In the genomic region with DNA sequence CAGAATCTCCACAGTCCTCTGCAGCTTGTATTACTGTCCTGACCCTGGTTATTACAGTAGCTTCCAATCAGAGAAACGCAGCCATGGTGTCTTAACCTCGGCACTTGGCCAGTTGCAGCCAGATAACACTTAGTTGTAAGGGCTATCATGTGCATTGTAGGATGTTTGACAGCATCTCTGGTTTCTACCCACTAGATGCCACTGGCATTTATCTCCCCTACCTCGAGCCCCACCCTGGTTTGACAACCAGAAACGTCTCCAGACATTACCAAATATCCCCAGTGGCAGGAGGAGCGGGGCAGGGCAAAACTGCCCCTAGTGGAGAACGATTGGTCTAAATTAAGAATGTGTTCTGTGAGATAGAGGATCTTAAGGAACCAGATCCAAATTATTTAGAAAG, we compare ENCODE assay signal across 14 cellular contexts. TPM values are rescaled to one million over a fixed set of nuclear protein-coding genes. Genes with fewer than 3 reads are reported as not detected.
DNase-seq lines count a peak whose midpoint lies in the region; ATAC-seq and TF ChIP-seq lines count a peak whose summit lies in the region.
"Had no signal": no experiment of that assay in that cellular context is flagged by ENCODE, and none has a peak within 500 bp of the region (broad histone marks: within the 10 kb centered on the region; RNA-seq: fewer than 3 reads in every experiment).

No MANE protein-coding gene starts in this region.

- TF ChIP-seq CTCF in GM06990 (IDR thresholded peaks at IDR 0.05; ENCODE audit: insufficient read depth, low read length, poor library complexity, severe bottlenecking): peak; percentile 33
- no peak for TF ChIP-seq CTCF in breast epithelium (IDR thresholded peaks at IDR 0.05)
- TF ChIP-seq CTCF in mesothelial cell of epicardium (IDR thresholded peaks at IDR 0.05; ENCODE audit: unreplicated experiment): no peak

- H3K27ac ChIP-seq in breast epithelium: peak overlapping the region; percentile 72 to 84

- H3K27me3 ChIP-seq in GM06990 (replicated peaks; ENCODE audit: control insufficient read depth, insufficient read depth, low read length): no peaks in the 10 kb centered on the region
- no peaks in the 10 kb centered on the region for H3K27me3 ChIP-seq in breast epithelium

- H3K4me3 Mint-ChIP-seq in mesothelial cell of epicardium: no peak overlapping the region
- H3K4me3 Mint-ChIP-seq: brain had no signal

- H3K4me1 ChIP-seq in breast epithelium: peaks cover 0 to 21% of the 10 kb centered on the region in 2 donors

- no peaks in the 10 kb centered on the region for H3K9me3 Mint-ChIP-seq in mesothelial cell of epicardium

- H3K36me3 ChIP-seq in GM06990 (ENCODE audit: control insufficient read depth, insufficient read depth, low read length) (no peaks in the 10 kb centered on the region), breast epithelium (no peaks in the 10 kb centered on the region)

- peak overlapping the region; percentile 85 for H3K27ac Mint-ChIP-seq in mesothelial cell of epicardium

- H3K27me3 Mint-ChIP-seq in mesothelial cell of epicardium (ENCODE audit: low read depth): no peaks in the 10 kb centered on the region

- H3K36me3 Mint-ChIP-seq in mesothelial cell of epicardium: peaks cover 8% of the 10 kb centered on the region
- H3K36me3 Mint-ChIP-seq: brain had no signal

- H3K4me3 ChIP-seq in GM06990 (replicated peaks; ENCODE audit: low read depth, low read length) (no peak overlapping the region), breast epithelium (no peak overlapping the region)

- ATAC-seq in HG02798 (IDR thresholded peaks at IDR 0.05; ENCODE audit: poor library complexity, unreplicated experiment): peak; percentile 49
- no peak for ATAC-seq in HG03135 (IDR thresholded peaks at IDR 0.05; ENCODE audit: unreplicated experiment)
- ATAC-seq in GM21367 (IDR thresholded peaks at IDR 0.05; ENCODE audit: unreplicated experiment): no peak
- no peak for ATAC-seq in GM21390 (IDR thresholded peaks at IDR 0.05; ENCODE audit: unreplicated experiment)

- intact Hi-C loops in breast epithelium (cut with DNase I; ENCODE audit: low total_unique reads): no loop called here

- DNase-seq in GM06990 (ENCODE audit: extremely low read depth, insufficient read length) (no peak), breast epithelium (ENCODE audit: low spot score in 2 of 2) (no peak), mesothelial cell of epicardium (ENCODE audit: low spot score in 2 of 2, unreplicated experiment in 2 of 2) (no peak)
- DNase-seq in activated CD4-positive, CD25-positive, alpha-beta regulatory T cell treated with anti-CD3 and anti-CD28 coated beads, Interleukin-2, amount 50 U/mL, for 72 hours: no peak
- DNase-seq: activated CD4-positive, alpha-beta T cell treated with anti-CD3 and anti-CD28 coated beads for 48 hours; mesendoderm; NCI-H2029 treated with DMSO at 0.1 percent for 48 hours; stimulated activated CD4-positive, alpha-beta T cell treated with anti-CD3 and anti-CD28 coated beads, Interleukin-1b, Interleukin-23, amount 100 ng/mL, for 48 hours; T-helper 1 cell had no signal

- no peak for TF ChIP-seq POLR2A in breast epithelium (IDR thresholded peaks at IDR 0.05)

- H3K9me3 ChIP-seq in breast epithelium: peaks cover 0 to 4% of the 10 kb centered on the region in 2 donors

- H3K4me1 Mint-ChIP-seq in mesothelial cell of epicardium: peaks cover 48% of the 10 kb centered on the region

RNA-seq across cellular contexts. Expression of gene DSG2, which starts 13.1 kb away (rescaled TPM):
- 100 to 1,000 TPM in 1 of 3 donors, 10 to 100 TPM in 2; 14.1 to 125 (median 61.3) TPM for total RNA-seq in breast epithelium
- total RNA-seq in mesothelial cell of epicardium: 98.0 to 102 TPM (median 98.4 TPM) in 3 replicates
